In the genomic region with DNA sequence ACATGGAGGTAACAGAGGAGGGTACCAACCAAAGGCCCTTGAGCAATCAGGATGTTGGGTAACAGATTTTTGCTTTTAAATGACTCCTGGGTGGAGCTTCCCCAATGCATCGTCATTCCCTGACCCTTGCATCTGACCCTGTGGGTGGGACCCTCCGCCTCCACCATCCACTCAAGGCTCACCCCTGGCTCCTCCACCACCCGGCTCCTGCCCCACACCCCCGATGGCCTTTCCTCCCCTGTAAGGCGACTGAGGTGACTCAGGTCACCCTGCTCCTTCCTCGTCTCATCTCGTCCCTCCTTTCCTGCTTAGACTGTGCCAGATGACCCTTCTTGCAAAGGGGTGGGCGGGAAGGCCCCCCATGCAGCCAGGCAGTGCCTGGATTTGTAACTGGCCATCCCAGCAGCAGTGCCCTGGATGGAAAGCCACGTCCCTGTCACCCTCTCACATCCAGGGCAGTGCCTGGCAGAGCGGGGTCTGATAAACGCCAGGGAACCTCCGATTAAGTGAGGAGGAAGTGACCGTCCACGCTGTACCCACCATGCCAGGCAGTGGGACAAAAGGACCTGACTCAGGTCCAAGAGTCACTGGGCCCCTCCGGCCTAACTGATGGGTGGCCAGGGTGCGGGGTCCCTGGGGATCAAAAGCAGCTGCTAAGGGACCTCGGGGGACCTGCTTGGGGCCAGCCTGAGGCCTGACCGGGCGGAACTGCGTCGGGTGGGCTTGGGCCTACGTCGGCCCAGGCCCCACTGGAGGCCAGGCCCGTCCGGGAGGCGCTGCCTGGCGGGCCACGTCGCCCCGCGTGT, we compare ENCODE assay signal across 2 cellular contexts.
A peak's percentile ranks its signal among the peaks of the same experiment; 100 is the strongest.
TF ChIP-seq lines count a peak whose summit lies in the region.

No MANE protein-coding gene starts in this region.

TF ChIP-seq in GM12891, 5 proteins besides CTCF, POLR2A, EP300 and RAD21:
- TF ChIP-seq POU2F2 (IDR thresholded peaks at IDR 0.05; ENCODE audit: low read depth, low read length) (0 out of 2 replicates have a peak, but pooled peaks have one; percentile 26), POLR2AphosphoS5 (IDR thresholded peaks at IDR 0.05; ENCODE audit: low read depth, low read length) (no peak)

TF ChIP-seq in H1, 55 proteins besides CTCF, POLR2A, EP300 and RAD21:
- TF ChIP-seq CHD1 (IDR thresholded peaks at IDR 0.05; ENCODE audit: low read depth, low read length) (no peak), POU5F1 (IDR thresholded peaks at IDR 0.05; ENCODE audit: low read depth, low read length) (no peak), CHD2 (IDR thresholded peaks at IDR 0.05; ENCODE audit: low read length) (no peak), EGR1 (IDR thresholded peaks at IDR 0.05; ENCODE audit: borderline replicate concordance, low read depth, low read length) (no peak), KDM1A (IDR thresholded peaks at IDR 0.05; ENCODE audit: borderline replicate concordance, low read length) (no peak), ZNF274 (IDR thresholded peaks at IDR 0.05; ENCODE audit: borderline replicate concordance, extremely low read depth, low read length) (no peak), SRF (IDR thresholded peaks at IDR 0.05; ENCODE audit: low read depth, low read length) (no peak), HDAC6 (IDR thresholded peaks at IDR 0.05; ENCODE audit: low read depth, low read length) (no peak), RFX5 (IDR thresholded peaks at IDR 0.05; ENCODE audit: borderline replicate concordance, low read depth, low read length) (no peak), CEBPB (IDR thresholded peaks at IDR 0.05; ENCODE audit: low read depth, low read length) (no peak), FOSL1 (IDR thresholded peaks at IDR 0.05; ENCODE audit: insufficient read depth, low read depth, low read length) (no peak), SAP30 (IDR thresholded peaks at IDR 0.05; ENCODE audit: insufficient read depth, insufficient replicate concordance, low read length) (no peak)
